12 cellular contexts compared by ENCODE assay signal in the genomic region with DNA sequence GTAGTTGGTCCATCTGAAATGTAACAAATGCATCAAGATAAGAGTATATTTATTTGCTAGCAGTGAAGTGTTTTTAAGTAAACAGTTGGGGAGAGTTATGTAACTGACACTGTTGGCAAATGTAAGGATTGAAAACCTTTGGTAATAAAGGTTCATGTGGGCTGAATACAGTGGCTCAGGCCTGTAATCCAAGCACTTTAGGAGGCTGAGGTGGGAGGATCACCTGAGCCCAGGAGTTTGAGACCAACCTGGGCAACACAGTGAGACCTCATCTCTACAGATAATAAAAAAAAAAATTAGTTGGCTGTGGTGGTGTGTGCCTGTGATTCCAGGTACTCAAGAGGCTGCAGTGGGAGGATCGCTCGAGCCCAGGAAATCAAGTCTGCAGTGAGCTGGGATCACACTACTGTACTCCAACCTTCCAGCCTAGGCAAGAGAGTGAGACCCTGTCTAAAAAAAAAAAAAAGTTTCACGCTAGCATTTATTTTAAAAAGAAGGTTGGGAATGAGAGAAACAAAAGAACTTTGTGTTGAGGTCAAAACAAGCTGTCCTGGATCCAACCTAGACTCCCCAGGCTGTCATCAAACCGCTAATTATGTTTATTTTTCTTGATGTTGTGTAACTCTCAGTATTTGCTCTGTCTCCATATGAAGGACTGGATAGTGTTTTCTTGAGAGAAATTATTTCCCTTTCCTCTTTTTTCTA. TPM values are rescaled to one million over a fixed set of nuclear protein-coding genes. Genes with fewer than 3 reads are reported as not detected.
DNase-seq lines count a peak whose midpoint lies in the region; ATAC-seq and TF ChIP-seq lines count a peak whose summit lies in the region.
"Had no signal": no experiment of that assay in that cellular context is flagged by ENCODE, and none has a peak within 500 bp of the region (broad histone marks: within the 10 kb centered on the region; RNA-seq: fewer than 3 reads in every experiment).

No MANE protein-coding gene starts in this region.

- DNase-seq in H4 (ENCODE audit: low spot score) (peak; percentile 66), amniotic epithelial cell (ENCODE audit: low read depth) (peak; percentile 71), fibroblast of villous mesenchyme (ENCODE audit: low read depth) (peak; percentile 81), sciatic nerve (ENCODE audit: low spot score) (no peak), left colon (no peak), NCI-H2029 treated with DMSO at 0.1 percent for 48 hours (lab: John Stamatoyannopoulos, UW) (no peak)
- DNase-seq: Kasumi-1, NCI-H1417, NCI-H2029, NCI-H510A had no signal

- peak; percentile 97 for ATAC-seq in sciatic nerve
- no peak for ATAC-seq in left colon
- no peak for ATAC-seq in HG03521 (IDR thresholded peaks at IDR 0.05; ENCODE audit: unreplicated experiment)

- TF ChIP-seq CTCF in fibroblast of villous mesenchyme (IDR thresholded peaks at IDR 0.05; ENCODE audit: insufficient read depth, low read depth, low read length): no peak

- intact Hi-C loops in sciatic nerve (cut with DNase I): no loop called here
- intact Hi-C loops in left colon (cut with DNase I, micrococcal nuclease): no loop called here

- H3K4me3 ChIP-seq in fibroblast of villous mesenchyme (ENCODE audit: low read depth, low read length): no peak overlapping the region
- H3K4me3 ChIP-seq: BLaER1 treated with 17β-estradiol and CSF1 and Interleukin-3, amounts not matched to agents 10 nM and 100 nM had no signal

RNA-seq across cellular contexts. Expression of a gene that starts 20.7 kb away (rescaled TPM):
- 6.6 and 6.7 TPM in 2 replicates for total RNA-seq in H4 (2014; rRNA removed; shearing (Covaris generic))
- total RNA-seq in fibroblast of villous mesenchyme: 11.9 and 16.4 TPM in 2 replicates
- total RNA-seq in sciatic nerve: 18.9 TPM
- 10 to 100 TPM in 1 of 2 donors, 1 to 10 TPM in 1; 9.3 to 10.6 TPM for total RNA-seq in left colon

RNA-seq across cellular contexts. Expression of a gene that starts 20.9 kb away (rescaled TPM):
- 3.7 and 5.1 TPM in 2 replicates for total RNA-seq in H4 (2014; rRNA removed; shearing (Covaris generic))
- total RNA-seq in fibroblast of villous mesenchyme: 10.3 and 15.1 TPM in 2 replicates
- total RNA-seq in sciatic nerve: 83.6 TPM
- 10 to 100 TPM in 1 of 2 donors, 1 to 10 TPM in 1; 6.8 to 13.5 TPM for total RNA-seq in left colon

RNA-seq across cellular contexts. Expression of a gene that starts 31.0 kb away (rescaled TPM):
- 9.0 and 13.6 TPM in 2 replicates for total RNA-seq in H4 (2014; rRNA removed; shearing (Covaris generic))
- total RNA-seq in fibroblast of villous mesenchyme (21.6 and 27.6 TPM in 2 replicates), sciatic nerve (55.2 TPM), left colon (10 to 100 TPM; 29.7 to 30.7 TPM)

Comparison
In these comparisons a context has a peak if more than half of its experiments do, and no peak if none do; other contexts are left out.
1. DNase-seq: peak in H4 (single experiment), amniotic epithelial cell (single experiment) and fibroblast of villous mesenchyme (single experiment); none in sciatic nerve (single experiment), left colon (0 of 2) and NCI-H2029 treated with DMSO at 0.1 percent for 48 hours (single experiment).